18 cellular contexts compared by ENCODE assay signal in genomic region chr21:39221282-39221996, GRCh38.
"Had no signal": no experiment of that assay in that cellular context is flagged by ENCODE, and none has a peak within 500 bp of the region (broad histone marks: within the 10 kb centered on the region; RNA-seq: fewer than 3 reads in every experiment).

No MANE protein-coding gene starts in this region.

- H3K9me3 ChIP-seq: pancreas, tibial artery, uterus had no signal

- H3K27me3 Mint-ChIP-seq: activated naive CD8-positive, alpha-beta T cell; central memory CD8-positive, alpha-beta T cell; naive thymus-derived CD8-positive, alpha-beta T cell; T-cell had no signal

- FAIRE-seq: endothelial cell of umbilical vein, pancreas had no signal

- H3K27me3 ChIP-seq: foreskin keratinocyte, pancreas, tibial artery, uterus had no signal

- DNase-seq: activated CD4-positive, alpha-beta T cell treated with anti-CD3 and anti-CD28 coated beads for 1 hour; activated CD4-positive, alpha-beta T cell treated with anti-CD3 and anti-CD28 coated beads, Interleukin-2, amount 50 U/mL, for 48 hours; activated gamma-delta T cell treated with Interleukin-2 at 50 U/mL for 16 hours; activated T-cell treated with anti-CD3 and anti-CD28 coated beads, Interleukin-2, amount 50 U/mL, for 4 hours; amniotic stem cell; naive thymus-derived CD8-positive, alpha-beta T cell; pancreas; stimulated activated CD4-positive, alpha-beta T cell treated with anti-CD3 and anti-CD28 coated beads, Interleukin-12 subunit alpha, Interleukin-12 subunit beta, amount 100 ng/mL, for 4 hours; stimulated activated CD4-positive, alpha-beta T cell treated with anti-CD3 and anti-CD28 coated beads, Interleukin-2, amount 100 ng/mL, for 24 hours; T-cell; T1000; tibial artery; uterus had no signal

- H3K27ac ChIP-seq: coronary artery, foreskin keratinocyte, pancreas, tibial artery, uterus had no signal

- H3K36me3 ChIP-seq: uterus had no signal

- H3K9me3 Mint-ChIP-seq: activated T-cell treated with anti-CD3 and anti-CD28 coated beads, Interleukin-2, amount 50 U/mL, for 4 hours; central memory CD8-positive, alpha-beta T cell; naive thymus-derived CD8-positive, alpha-beta T cell; T-cell had no signal

- H3K4me3 ChIP-seq: coronary artery, pancreas, tibial artery, uterus had no signal

- H3K4me1 ChIP-seq: foreskin keratinocyte, tibial artery, uterus had no signal

- ATAC-seq: activated T-cell treated with anti-CD3 and anti-CD28 coated beads, Interleukin-2, amount 50 U/mL, for 4 hours; foreskin keratinocyte; naive thymus-derived CD8-positive, alpha-beta T cell; pancreas; T-cell had no signal

- H3K4me3 Mint-ChIP-seq: activated naive CD8-positive, alpha-beta T cell; activated T-cell treated with anti-CD3 and anti-CD28 coated beads, Interleukin-2, amount 50 U/mL, for 4 hours; central memory CD8-positive, alpha-beta T cell; naive thymus-derived CD8-positive, alpha-beta T cell; T-cell had no signal
